Comparison of ENCODE assay signal across 8 cellular contexts in genomic region chr13:49443689-49444516, GRCh38. TPM values are rescaled to one million over a fixed set of nuclear protein-coding genes. Genes with fewer than 3 reads are reported as not detected.
DNase-seq lines count a peak whose midpoint lies in the region; ATAC-seq and TF ChIP-seq lines count a peak whose summit lies in the region.

Gene CAB39L (minus strand): TSS chr13:49444064. CDS start chr13:49382910, 61,154 bp downstream.
Gene SETDB2 (plus strand): TSS chr13:49444274. CDS start chr13:49451894, 7,620 bp downstream.

- peak within 1 kb of the TSS; percentile 83 for H3K4me3 ChIP-seq in Jurkat, Clone E6-1 (ENCODE audit: low read length)
- H3K4me3 ChIP-seq in esophagus muscularis mucosa (peak within 1 kb of the TSS; percentile 79 to 91 (median 80)), muscle layer of duodenum (ENCODE audit: low read depth in 1 of 2, low read length in 2 of 2) (peak within 1 kb of the TSS; percentile 81 to 97)

- H3K27me3 ChIP-seq in esophagus muscularis mucosa: no peaks in the 10 kb centered on the region
- H3K27me3 ChIP-seq in muscle layer of duodenum (ENCODE audit: low read depth, low read length): no peaks in the 10 kb centered on the region

- peaks cover 2 to 4% of the 10 kb centered on the region in 2 donors for H3K36me3 Mint-ChIP-seq in activated T-cell treated with anti-CD3 and anti-CD28 coated beads, Interleukin-2, amount 50 U/mL, for 72 hours (ENCODE audit: insufficient read depth in 2 of 2)

- TF ChIP-seq CTCF in esophagus muscularis mucosa (IDR thresholded peaks at IDR 0.05): peak; percentile 30 to 50 (median 41)

- WGBS in esophagus muscularis mucosa: 2% methylated on average over 8 of the region's 54 CpGs

- H3K27me3 Mint-ChIP-seq in activated T-cell treated with anti-CD3 and anti-CD28 coated beads, Interleukin-2, amount 50 U/mL, for 72 hours (ENCODE audit: low read depth): no peaks in the 10 kb centered on the region

- DNase-seq in DMS53 treated with DMSO at 0.1 percent for 48 hours (lab: John Stamatoyannopoulos, UW; ENCODE audit: unreplicated experiment): peak; percentile 93
- DNase-seq in Jurkat, Clone E6-1 (ENCODE audit: low read depth, low spot score): peak; percentile 99
- DNase-seq in activated T-cell treated with anti-CD3 and anti-CD28 coated beads, Interleukin-2, amount 50 U/mL, for 72 hours: peak; percentile 98 to 99
- peak; percentile 100 for DNase-seq in esophagus muscularis mucosa (ENCODE audit: extremely low spot score)
- peak; percentile 98 for DNase-seq in stimulated activated CD8-positive, alpha-beta memory T cell treated with anti-CD3 and anti-CD28 coated beads, Interleukin-7, amount 100 ng/mL, for 4 hours (ENCODE audit: low read depth in 2 of 2)

- peak within 1 kb of the TSS; percentile 91 to 92 for H3K4me3 Mint-ChIP-seq in activated T-cell treated with anti-CD3 and anti-CD28 coated beads, Interleukin-2, amount 50 U/mL, for 72 hours

- no peaks in the 10 kb centered on the region for H3K36me3 ChIP-seq in esophagus muscularis mucosa
- H3K36me3 ChIP-seq in muscle layer of duodenum (ENCODE audit: control insufficient read depth in 1 of 2, insufficient read depth in 2 of 2, low read length in 2 of 2): no peaks in the 10 kb centered on the region

- H3K27ac Mint-ChIP-seq in activated T-cell treated with anti-CD3 and anti-CD28 coated beads, Interleukin-2, amount 50 U/mL, for 72 hours: peak within 1 kb of the TSS; percentile 98

- peak; percentile 25 for TF ChIP-seq POLR2A in esophagus muscularis mucosa (IDR thresholded peaks at IDR 0.05; ENCODE audit: low read depth)

- H3K4me1 ChIP-seq in esophagus muscularis mucosa (peaks cover 19 to 50% (median 46%) of the 10 kb centered on the region in 4 donors), muscle layer of duodenum (ENCODE audit: control insufficient read depth in 1 of 2, insufficient read depth in 2 of 2, low read length in 2 of 2) (peaks cover 6 to 8% of the 10 kb centered on the region in 2 donors)

- peaks cover 56% of the 10 kb centered on the region for H3K4me1 Mint-ChIP-seq in activated T-cell treated with anti-CD3 and anti-CD28 coated beads, Interleukin-2, amount 50 U/mL, for 72 hours (ENCODE audit: low read depth)

- intact Hi-C loops in esophagus muscularis mucosa (cut with DNase I): loop anchor here (10.0 kb wide), 1 partner anchor 161 kb away; no protein-coding TSS in a partner anchor

- TF ChIP-seq EP300 in esophagus muscularis mucosa (IDR thresholded peaks at IDR 0.05): no peak

- H3K9me3 ChIP-seq in esophagus muscularis mucosa: no peaks in the 10 kb centered on the region
- H3K9me3 ChIP-seq in muscle layer of duodenum (ENCODE audit: control insufficient read depth in 1 of 2, low read length in 2 of 2): no peaks in the 10 kb centered on the region

- peak within 1 kb of the TSS; percentile 93 to 99 (median 96) for H3K27ac ChIP-seq in esophagus muscularis mucosa (replicated peaks in 1 of 4)
- peak within 1 kb of the TSS; percentile 99 for H3K27ac ChIP-seq in muscle layer of duodenum (ENCODE audit: low read length)

- peak; percentile 93 for ATAC-seq in GM21619 (IDR thresholded peaks at IDR 0.05; ENCODE audit: unreplicated experiment)
- ATAC-seq in activated T-cell treated with anti-CD3 and anti-CD28 coated beads, Interleukin-2, amount 50 U/mL, for 72 hours (replicated peaks in 1 of 2): peak; percentile 93 to 94

- H3K9me3 Mint-ChIP-seq in activated T-cell treated with anti-CD3 and anti-CD28 coated beads, Interleukin-2, amount 50 U/mL, for 72 hours: peaks cover 0 to 2% of the 10 kb centered on the region in 2 donors

TF ChIP-seq in PFSK-1, 5 proteins besides CTCF, POLR2A, EP300 and RAD21:
- TF ChIP-seq FOXP2 (optimal IDR thresholded peaks at IDR 0.05; ENCODE audit: borderline replicate concordance, extremely low read depth, extremely low read length, insufficient read depth) (peak; percentile 37), TAF1 (IDR thresholded peaks at IDR 0.05; ENCODE audit: borderline replicate concordance, insufficient read depth, low read length) (peak; percentile 9; the same call in 1 of the 2 replicates), SIN3A (IDR thresholded peaks at IDR 0.05; ENCODE audit: borderline replicate concordance, insufficient read depth, low read length) (no peak), POLR2AphosphoS5 (IDR thresholded peaks at IDR 0.05; ENCODE audit: low read depth, low read length) (peak; percentile 49; the same call in 1 of the 2 replicates), REST (IDR thresholded peaks at IDR 0.05; ENCODE audit: insufficient read depth in 1 of 2, low read depth in 2 of 2, low read length in 2 of 2) (no peak)

RNA-seq across cellular contexts. Expression of gene CAB39L, which starts in this region (rescaled TPM):
- polyA plus RNA-seq in Jurkat, Clone E6-1 (2012; ENCODE audit: insufficient read depth, insufficient read length): 2.8 TPM
- 3.5 TPM for polyA plus RNA-seq in PFSK-1 (2012; ENCODE audit: insufficient read length, low read depth)
- 1 to 10 TPM; 4.4 to 10.0 TPM for total RNA-seq in activated T-cell treated with anti-CD3 and anti-CD28 coated beads, Interleukin-2, amount 50 U/mL, for 72 hours
- 100 to 1,000 TPM in 1 of 4 donors, 10 to 100 TPM in 3; 75.4 to 119 (median 81.8) TPM for total RNA-seq in esophagus muscularis mucosa

RNA-seq across cellular contexts. Expression of gene SETDB2, which starts in this region (rescaled TPM):
- polyA plus RNA-seq in Jurkat, Clone E6-1 (2012; ENCODE audit: insufficient read depth, insufficient read length): 10.9 TPM
- polyA plus RNA-seq in PFSK-1 (2012; ENCODE audit: insufficient read length, low read depth): 2.1 TPM
- total RNA-seq in activated T-cell treated with anti-CD3 and anti-CD28 coated beads, Interleukin-2, amount 50 U/mL, for 72 hours: 10 to 100 TPM; 20.5 to 21.3 TPM
- 10 to 100 TPM in 1 of 4 donors, 1 to 10 TPM in 3; 8.4 to 13.3 (median 9.3) TPM for total RNA-seq in esophagus muscularis mucosa

Comparison
In these comparisons a context has a peak if more than half of its experiments do, and no peak if none do; other contexts are left out.
1. Peak in every context shown above with its lines: DNase-seq, ATAC-seq, H3K4me3 ChIP-seq and H3K27ac ChIP-seq.
2. RNA of gene CAB39L (total RNA-seq): 75.4 to 119 TPM in esophagus muscularis mucosa; 4.4 to 10.0 TPM in activated T-cell treated with anti-CD3 and anti-CD28 coated beads, Interleukin-2, amount 50 U/mL, for 72 hours; every median in the first group is over 4 times any median in the second.